ENCODE assay signal across 1 cellular context in genomic region chr7:101680406-101681145, GRCh38.
TF ChIP-seq lines count a peak whose summit lies in the region.

No MANE protein-coding gene starts in this region.

TF ChIP-seq in SK-N-SH treated with all-trans-retinoic acid at 6 μM for 48 hours, 23 proteins besides CTCF, POLR2A, EP300 and RAD21 (continued from another document):
- TF ChIP-seq TSHZ2 (CRISPR knock-in tag; IDR thresholded peaks at IDR 0.05) (no peak), CSRNP3 (CRISPR knock-in tag; IDR thresholded peaks at IDR 0.05) (no peak), RARB (CRISPR knock-in tag; IDR thresholded peaks at IDR 0.05) (no peak), ZNF70 (CRISPR knock-in tag; IDR thresholded peaks at IDR 0.05) (no peak), SNAI2 (CRISPR knock-in tag; IDR thresholded peaks at IDR 0.05) (no peak)
- TF ChIP-seq, protein P1, sequence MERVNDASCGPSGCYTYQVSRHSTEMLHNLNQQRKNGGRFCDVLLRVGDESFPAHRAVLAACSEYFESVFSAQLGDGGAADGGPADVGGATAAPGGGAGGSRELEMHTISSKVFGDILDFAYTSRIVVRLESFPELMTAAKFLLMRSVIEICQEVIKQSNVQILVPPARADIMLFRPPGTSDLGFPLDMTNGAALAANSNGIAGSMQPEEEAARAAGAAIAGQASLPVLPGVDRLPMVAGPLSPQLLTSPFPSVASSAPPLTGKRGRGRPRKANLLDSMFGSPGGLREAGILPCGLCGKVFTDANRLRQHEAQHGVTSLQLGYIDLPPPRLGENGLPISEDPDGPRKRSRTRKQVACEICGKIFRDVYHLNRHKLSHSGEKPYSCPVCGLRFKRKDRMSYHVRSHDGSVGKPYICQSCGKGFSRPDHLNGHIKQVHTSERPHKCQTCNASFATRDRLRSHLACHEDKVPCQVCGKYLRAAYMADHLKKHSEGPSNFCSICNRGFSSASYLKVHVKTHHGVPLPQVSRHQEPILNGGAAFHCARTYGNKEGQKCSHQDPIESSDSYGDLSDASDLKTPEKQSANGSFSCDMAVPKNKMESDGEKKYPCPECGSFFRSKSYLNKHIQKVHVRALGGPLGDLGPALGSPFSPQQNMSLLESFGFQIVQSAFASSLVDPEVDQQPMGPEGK (CRISPR knock-in tag; IDR thresholded peaks at IDR 0.05; ENCODE audit: borderline replicate concordance) = no peak
